Comparison of ENCODE assay signal across 8 cellular contexts in genomic region chr6:7542878-7543394, GRCh38. TPM values are rescaled to one million over a fixed set of nuclear protein-coding genes. Genes with fewer than 3 reads are reported as not detected.
DNase-seq lines count a peak whose midpoint lies in the region; ATAC-seq and TF ChIP-seq lines count a peak whose summit lies in the region.

No MANE protein-coding gene starts in this region.

- intact Hi-C loops in dendritic cell treated with granulocyte-macrophage colony-stimulating factor and Interleukin-4, amounts not matched to agents 40 ng/mL and 50 ng/mL, for 4 days (cut with micrococcal nuclease) = no loop called here
- intact Hi-C loops in right lobe of liver (cut with DNase I) = no loop called here

- no peaks in the 10 kb centered on the region for H3K36me3 ChIP-seq in right lobe of liver
- H3K36me3 ChIP-seq in upper lobe of left lung = no peaks in the 10 kb centered on the region

- TF ChIP-seq EP300 in upper lobe of left lung (IDR thresholded peaks at IDR 0.05) = no peak

- H3K9me3 ChIP-seq in right lobe of liver (no peaks in the 10 kb centered on the region), upper lobe of left lung (no peaks in the 10 kb centered on the region)

- peak overlapping the region; percentile 67 for H3K27ac Mint-ChIP-seq in dendritic cell treated with granulocyte-macrophage colony-stimulating factor and Interleukin-4, amounts not matched to agents 40 ng/mL and 50 ng/mL, for 4 days

- peaks cover 85% of the 10 kb centered on the region for H3K27me3 Mint-ChIP-seq in dendritic cell treated with granulocyte-macrophage colony-stimulating factor and Interleukin-4, amounts not matched to agents 40 ng/mL and 50 ng/mL, for 4 days

- H3K27me3 ChIP-seq in right lobe of liver = no peaks in the 10 kb centered on the region
- H3K27me3 ChIP-seq in upper lobe of left lung = peaks cover 0 to 28% (median 12%) of the 10 kb centered on the region in 4 donors

- H3K9me3 Mint-ChIP-seq in dendritic cell treated with granulocyte-macrophage colony-stimulating factor and Interleukin-4, amounts not matched to agents 40 ng/mL and 50 ng/mL, for 4 days = no peaks in the 10 kb centered on the region

- TF ChIP-seq CTCF in right lobe of liver (IDR thresholded peaks at IDR 0.05) (no peak), upper lobe of left lung (IDR thresholded peaks at IDR 0.05) (no peak)

- peak; percentile 74 for TF ChIP-seq POLR2A in right lobe of liver (IDR thresholded peaks at IDR 0.05)
- no peak for TF ChIP-seq POLR2A in upper lobe of left lung (IDR thresholded peaks at IDR 0.05)

- H3K4me1 Mint-ChIP-seq in dendritic cell treated with granulocyte-macrophage colony-stimulating factor and Interleukin-4, amounts not matched to agents 40 ng/mL and 50 ng/mL, for 4 days (ENCODE audit: low read depth) = peaks cover 20% of the 10 kb centered on the region

- H3K36me3 Mint-ChIP-seq in dendritic cell treated with granulocyte-macrophage colony-stimulating factor and Interleukin-4, amounts not matched to agents 40 ng/mL and 50 ng/mL, for 4 days (ENCODE audit: low read depth) = peaks cover 6% of the 10 kb centered on the region

- H3K4me3 ChIP-seq in right lobe of liver (peak overlapping the region; percentile 61 to 83 (median 71)), upper lobe of left lung (peak overlapping the region; percentile 55 to 64 (median 60))

- peak overlapping the region; percentile 85 for H3K4me3 Mint-ChIP-seq in dendritic cell treated with granulocyte-macrophage colony-stimulating factor and Interleukin-4, amounts not matched to agents 40 ng/mL and 50 ng/mL, for 4 days

- 2% methylated on average over 11 of the region's 31 CpGs for WGBS in right lobe of liver (ENCODE audit: insufficient coverage, low coverage, low lambda C conversion rate, missing lambda C conversion rate)
- WGBS in upper lobe of left lung, 2 donors = 5 to 6% methylated on average over 18 to 27 of the region's 31 CpGs

- peak overlapping the region; percentile 87 to 94 (median 92) for H3K27ac ChIP-seq in right lobe of liver
- H3K27ac ChIP-seq in upper lobe of left lung = peak overlapping the region; percentile 66 to 81 (median 80)

- DNase-seq in DMS79 (lab: John Stamatoyannopoulos, UW) (peak; percentile 12), NCI-H146 (lab: John Stamatoyannopoulos, UW) (peak; percentile 83), right lobe of liver (peak; percentile 88 to 95 (median 93)), upper lobe of left lung (peak in 1 of 2 donors; percentile 78)

- H3K4me1 ChIP-seq in right lobe of liver (peaks cover 0 to 31% (median 8%) of the 10 kb centered on the region in 4 donors), upper lobe of left lung (peaks cover 10 to 34% (median 25%) of the 10 kb centered on the region in 4 donors)

- ATAC-seq in right lobe of liver (peak; percentile 71 to 82 (median 76)), upper lobe of left lung (ENCODE audit: low FRiP score in 2 of 2) (peak; percentile 56 to 70), HG03432 (IDR thresholded peaks at IDR 0.05; ENCODE audit: unreplicated experiment) (no peak), HG03565 (IDR thresholded peaks at IDR 0.05; ENCODE audit: unreplicated experiment) (no peak), GM18517 (IDR thresholded peaks at IDR 0.05; ENCODE audit: unreplicated experiment) (no peak)

RNA-seq across cellular contexts. Expression of gene DSP, which starts 1.5 kb away (rescaled TPM):
- 10 to 100 TPM; 64.6 to 94.2 (median 82.1) TPM for total RNA-seq in right lobe of liver
- 10 to 100 TPM in 5 of 6 donors, 1 to 10 TPM in 1; 6.3 to 88.2 (median 29.0) TPM for total RNA-seq in upper lobe of left lung

RNA-seq across cellular contexts. Expression of gene SNRNP48, which starts 47.1 kb away (rescaled TPM):
- total RNA-seq in right lobe of liver = 10 to 100 TPM in 1 of 6 experiments, 1 to 10 TPM in 5; 4.7 to 13.7 (median 7.0) TPM
- 10 to 100 TPM in 3 of 6 donors, 1 to 10 TPM in 3; 1.3 to 23.0 (median 10.2) TPM for total RNA-seq in upper lobe of left lung

Comparison
In these comparisons a context has a peak if more than half of its experiments do, and no peak if none do; other contexts are left out.
1. ATAC-seq: peak in right lobe of liver (4 of 4) and upper lobe of left lung (2 of 2); none in HG03432 (single experiment), HG03565 (single experiment) and GM18517 (single experiment).